In genomic region chr2:23861952-23862351, GRCh38 we compare ENCODE assay signal across 25 cellular contexts.
"Had no signal": no experiment of that assay in that cellular context is flagged by ENCODE, and none has a peak within 500 bp of the region (broad histone marks: within the 10 kb centered on the region; RNA-seq: fewer than 3 reads in every experiment).

No MANE protein-coding gene starts in this region.

- H3K4me3 Mint-ChIP-seq: mesothelial cell of epicardium; natural killer cell; nephron progenitor cell; neural progenitor cell; stimulated activated memory B cell treated with anti-CD40 and anti-IgM and Interleukin-4, amounts not matched to agents 10 μg/mL and 1 μg/mL and 100 μg/mL, for 72 hours; stimulated activated naive CD8-positive, alpha-beta T cell treated with anti-CD3 and anti-CD28 coated beads, Interleukin-15, amount 100 ng/mL, for 72 hours; type B pancreatic cell had no signal

- H3K4me2 ChIP-seq: neural progenitor cell, smooth muscle cell had no signal

- H3K4me3 ChIP-seq: left ventricle myocardium inferior, lung, neural progenitor cell, ovary, right atrium auricular region, right lobe of liver, smooth muscle cell, tibial nerve, uterus had no signal

- H3K4me1 ChIP-seq: left ventricle myocardium inferior, neural progenitor cell, right atrium auricular region, right lobe of liver, tibial nerve, uterus had no signal

- H2AFZ ChIP-seq: neural progenitor cell had no signal

- H3K27ac Mint-ChIP-seq: mesothelial cell of epicardium; natural killer cell; nephron progenitor cell; neural progenitor cell; progenitor cell of endocrine pancreas; stimulated activated memory B cell treated with anti-CD40 and anti-IgM and Interleukin-4, amounts not matched to agents 10 μg/mL and 1 μg/mL and 100 μg/mL, for 72 hours; stimulated activated naive CD8-positive, alpha-beta T cell treated with anti-CD3 and anti-CD28 coated beads, Interleukin-15, amount 100 ng/mL, for 72 hours; type B pancreatic cell had no signal

- H3K4me1 Mint-ChIP-seq: natural killer cell; nephron progenitor cell; neural progenitor cell; stimulated activated memory B cell treated with anti-CD40 and anti-IgM and Interleukin-4, amounts not matched to agents 10 μg/mL and 1 μg/mL and 100 μg/mL, for 72 hours; stimulated activated naive CD8-positive, alpha-beta T cell treated with anti-CD3 and anti-CD28 coated beads, Interleukin-15, amount 100 ng/mL, for 72 hours had no signal

- H3K27me3 Mint-ChIP-seq: naive B cell; progenitor cell of endocrine pancreas; stimulated activated memory B cell treated with anti-CD40 and anti-IgM and Interleukin-4, amounts not matched to agents 10 μg/mL and 1 μg/mL and 100 μg/mL, for 72 hours; stimulated activated naive CD8-positive, alpha-beta T cell treated with anti-CD3 and anti-CD28 coated beads, Interleukin-15, amount 100 ng/mL, for 72 hours; type B pancreatic cell had no signal

- DNase-seq: islet precursor cell; left ventricle myocardium inferior; mesendoderm; naive B cell; natural killer cell; nephron progenitor cell; ovary; right lobe of liver; stimulated activated CD4-positive, alpha-beta T cell treated with anti-CD3 and anti-CD28 coated beads, Interleukin-1b, Interleukin-23, amount 100 ng/mL, for 48 hours; stimulated activated CD4-positive, alpha-beta T cell treated with anti-CD3 and anti-CD28 coated beads, Interleukin-2, amount 100 ng/mL, for 48 hours; stimulated activated CD4-positive, alpha-beta T cell treated with anti-CD3 and anti-CD28 coated beads, Interleukin-4, amount 100 ng/mL, for 4 hours; stimulated activated CD8-positive, alpha-beta memory T cell treated with anti-CD3 and anti-CD28 coated beads, Interleukin-4, amount 100 ng/mL, for 48 hours; stimulated activated naive CD4-positive, alpha-beta T cell treated with Interleukin-2 at 50 U/mL for 16 hours; stimulated activated naive CD8-positive, alpha-beta T cell treated with anti-CD3 and anti-CD28 coated beads, Interleukin-15, amount 100 ng/mL, for 72 hours; substantia nigra; uterus had no signal

- H3K27ac ChIP-seq: left ventricle myocardium inferior, neural progenitor cell, ovary, right atrium auricular region, right lobe of liver, tibial nerve, uterus had no signal

- H3K27me3 ChIP-seq: neural progenitor cell, ovary, right atrium auricular region, right lobe of liver, tibial nerve, uterus had no signal

- H3K36me3 ChIP-seq: ovary, uterus had no signal

- H3K9me3 ChIP-seq: left ventricle myocardium inferior, ovary, right atrium auricular region, right lobe of liver, tibial nerve, uterus had no signal

- H3K36me3 Mint-ChIP-seq: natural killer cell had no signal

- ATAC-seq: natural killer cell; right lobe of liver; stimulated activated memory B cell treated with anti-CD40 and anti-IgM and Interleukin-4, amounts not matched to agents 10 μg/mL and 1 μg/mL and 100 μg/mL, for 72 hours; stimulated activated naive CD8-positive, alpha-beta T cell treated with anti-CD3 and anti-CD28 coated beads, Interleukin-15, amount 100 ng/mL, for 72 hours had no signal

- H3K9me3 Mint-ChIP-seq: mesothelial cell of epicardium; naive B cell; natural killer cell; nephron progenitor cell; neural progenitor cell; stimulated activated memory B cell treated with anti-CD40 and anti-IgM and Interleukin-4, amounts not matched to agents 10 μg/mL and 1 μg/mL and 100 μg/mL, for 72 hours; stimulated activated naive CD8-positive, alpha-beta T cell treated with anti-CD3 and anti-CD28 coated beads, Interleukin-15, amount 100 ng/mL, for 72 hours; type B pancreatic cell had no signal
